28 cellular contexts compared by ENCODE assay signal in the genomic region with DNA sequence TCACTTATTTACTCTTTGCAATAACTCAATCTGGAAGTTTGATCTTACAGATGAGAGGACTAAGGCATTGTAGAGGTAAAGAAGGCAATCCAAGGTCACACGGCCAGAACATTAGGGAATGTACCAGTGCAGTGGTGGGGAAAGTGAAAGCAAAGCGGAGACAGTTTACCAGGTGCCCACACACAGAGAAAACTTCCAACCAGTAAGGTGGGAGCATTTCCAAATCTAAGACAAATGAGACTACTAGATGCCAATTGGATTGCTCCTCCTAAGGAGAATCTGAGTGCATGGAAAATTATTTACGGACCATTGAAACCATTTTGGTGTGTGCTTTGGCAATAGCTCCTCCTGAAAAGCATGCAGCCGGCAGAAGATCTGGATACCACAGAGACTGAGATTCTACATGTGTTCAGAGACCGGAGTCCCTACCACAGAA. TPM values are rescaled to one million over a fixed set of nuclear protein-coding genes. Genes with fewer than 3 reads are reported as not detected.
A peak's percentile ranks its signal among the peaks of the same experiment; 100 is the strongest.
DNase-seq lines count a peak whose midpoint lies in the region; ATAC-seq, FAIRE-seq and TF ChIP-seq lines count a peak whose summit lies in the region.
"Had no signal": no experiment of that assay in that cellular context is flagged by ENCODE, and none has a peak within 500 bp of the region (broad histone marks: within the 10 kb centered on the region; RNA-seq: fewer than 3 reads in every experiment).

No MANE protein-coding gene starts in this region.

- no peak overlapping the region for H3K4me3 Mint-ChIP-seq in astrocyte (ENCODE audit: unreplicated experiment)
- H3K4me3 Mint-ChIP-seq: CD14-positive monocyte; endodermal cell; stimulated activated naive B cell treated with anti-CD40 and anti-IgM and Interleukin-4, amounts not matched to agents 10 μg/mL and 1 μg/mL and 100 μg/mL, for 72 hours; T-cell had no signal

- H3K27ac Mint-ChIP-seq in astrocyte (ENCODE audit: unreplicated experiment): no peak overlapping the region
- H3K27ac Mint-ChIP-seq: activated naive CD4-positive, alpha-beta T cell treated with anti-CD3 and anti-CD28 coated beads, Interleukin-2, amount 50 U/mL, for 72 hours; endodermal cell; stimulated activated naive B cell treated with anti-CD40 and anti-IgM and Interleukin-4, amounts not matched to agents 10 μg/mL and 1 μg/mL and 100 μg/mL, for 72 hours; T-cell had no signal

- H3K27me3 Mint-ChIP-seq in astrocyte (ENCODE audit: low read depth, unreplicated experiment): peaks cover 17% of the 10 kb centered on the region
- H3K27me3 Mint-ChIP-seq: stimulated activated naive B cell treated with anti-CD40 and anti-IgM and Interleukin-4, amounts not matched to agents 10 μg/mL and 1 μg/mL and 100 μg/mL, for 72 hours; T-cell had no signal

- H3K36me3 ChIP-seq in GM23248 (ENCODE audit: low read depth) (no peaks in the 10 kb centered on the region), astrocyte (ENCODE audit: insufficient read depth, low read length) (no peaks in the 10 kb centered on the region), sigmoid colon (no peaks in the 10 kb centered on the region)
- H3K36me3 ChIP-seq: colonic mucosa, left lung, thyroid gland had no signal

- intact Hi-C loops in sigmoid colon (cut with DNase I): no loop called here

- H3K9me2 ChIP-seq in GM23248 (ENCODE audit: insufficient read depth): no peaks in the 10 kb centered on the region

- H3K4me1 ChIP-seq in GM23248 (ENCODE audit: insufficient read depth) (peaks cover 17% of the 10 kb centered on the region), astrocyte (ENCODE audit: insufficient read depth, low read length) (no peaks in the 10 kb centered on the region), sigmoid colon (peaks cover 0 to 13% (median 5%) of the 10 kb centered on the region in 4 donors)
- H3K4me1 ChIP-seq: body of pancreas, colonic mucosa had no signal

- 24 to 29% methylated on average over 5 of the region's 5 CpGs for WGBS in GM23248 (ENCODE audit: low coverage in 1 of 2, low lambda C conversion rate in 2 of 2, missing lambda C conversion rate in 2 of 2), 2 experiments
- WGBS in sigmoid colon, 2 donors: 83 to 84% methylated on average over 5 of the region's 5 CpGs

- DNase-seq in GM23248: peak; percentile 45
- peak; percentile 62 for DNase-seq in astrocyte (ENCODE audit: low read depth)
- DNase-seq in kidney tubule cell (ENCODE audit: low spot score): peak; percentile 22
- DNase-seq in sigmoid colon: no peak
- no peak for DNase-seq in COLO668 (lab: John Stamatoyannopoulos, UW; ENCODE audit: unreplicated experiment)
- no peak for DNase-seq in RPMI8226
- DNase-seq: ACHN; activated CD4-positive, alpha-beta T cell treated with anti-CD3 and anti-CD28 coated beads for 48 hours; body of pancreas; colonic mucosa; endodermal cell; head of caudate nucleus; left lung; NCI-H2107; NCI-H69; Right ventricle myocardium superior; stimulated activated CD4-positive, alpha-beta T cell treated with anti-CD3 and anti-CD28 coated beads, Interleukin-1b, Interleukin-23, amount 100 ng/mL, for 48 hours; stimulated activated naive B cell treated with anti-CD40 and anti-IgM and Interleukin-4, amounts not matched to agents 10 μg/mL and 1 μg/mL and 100 μg/mL, for 72 hours; T-cell; thyroid gland had no signal

- no peak for TF ChIP-seq EP300 in sigmoid colon (IDR thresholded peaks at IDR 0.05)

- H2AFZ ChIP-seq in GM23248 (peak overlapping the region; percentile 64), astrocyte (ENCODE audit: low read depth, low read length) (no peak overlapping the region)

- FAIRE-seq in astrocyte (lab: Jason Lieb, UNC): no peak
- FAIRE-seq: GM12892, GM19239, H1 had no signal

- TF ChIP-seq POLR2A in sigmoid colon (IDR thresholded peaks at IDR 0.05) (no peak), GM18505 (IDR thresholded peaks at IDR 0.05; ENCODE audit: borderline replicate concordance, extremely low read depth, insufficient read depth, insufficient read length) (no peak)

- no peaks in the 10 kb centered on the region for H3K9me3 Mint-ChIP-seq in astrocyte (ENCODE audit: unreplicated experiment)
- H3K9me3 Mint-ChIP-seq: activated naive CD4-positive, alpha-beta T cell treated with anti-CD3 and anti-CD28 coated beads, Interleukin-2, amount 50 U/mL, for 72 hours; endodermal cell; stimulated activated naive B cell treated with anti-CD40 and anti-IgM and Interleukin-4, amounts not matched to agents 10 μg/mL and 1 μg/mL and 100 μg/mL, for 72 hours; T-cell had no signal

- H3F3A ChIP-seq in GM23248 (ENCODE audit: insufficient read depth): peaks cover 9% of the 10 kb centered on the region; the same call in 1 of the 2 replicates

- no peak for ATAC-seq in HG03025 (IDR thresholded peaks at IDR 0.05; ENCODE audit: low FRiP score, unreplicated experiment)
- ATAC-seq in GM18505 (IDR thresholded peaks at IDR 0.05; ENCODE audit: unreplicated experiment): no peak
- ATAC-seq: activated naive CD4-positive, alpha-beta T cell treated with anti-CD3 and anti-CD28 coated beads, Interleukin-2, amount 50 U/mL, for 72 hours; body of pancreas; left lung; sciatic nerve; stimulated activated naive B cell treated with anti-CD40 and anti-IgM and Interleukin-4, amounts not matched to agents 10 μg/mL and 1 μg/mL and 100 μg/mL, for 72 hours; T-cell had no signal

- peak overlapping the region; percentile 23 for H3K4me2 ChIP-seq in GM23248 (ENCODE audit: unreplicated experiment)
- H3K4me2 ChIP-seq in astrocyte (ENCODE audit: low read length): peak overlapping the region; percentile 7

- no peaks in the 10 kb centered on the region for H3K36me3 Mint-ChIP-seq in astrocyte (ENCODE audit: low read depth, unreplicated experiment)
- H3K36me3 Mint-ChIP-seq: activated naive CD4-positive, alpha-beta T cell treated with anti-CD3 and anti-CD28 coated beads, Interleukin-2, amount 50 U/mL, for 72 hours; stimulated activated naive B cell treated with anti-CD40 and anti-IgM and Interleukin-4, amounts not matched to agents 10 μg/mL and 1 μg/mL and 100 μg/mL, for 72 hours; T-cell had no signal

- no peaks in the 10 kb centered on the region for H3K79me2 ChIP-seq in GM23248 (ENCODE audit: insufficient read depth)
- H3K79me2 ChIP-seq in astrocyte (ENCODE audit: insufficient read depth, low read length): no peaks in the 10 kb centered on the region

- H3K27me3 ChIP-seq in GM23248 (replicated peaks; ENCODE audit: insufficient read depth): no peaks in the 10 kb centered on the region
- no peaks in the 10 kb centered on the region for H3K27me3 ChIP-seq in astrocyte (ENCODE audit: insufficient read depth, low read length)
- H3K27me3 ChIP-seq in sigmoid colon: no peaks in the 10 kb centered on the region
- H3K27me3 ChIP-seq: body of pancreas, colonic mucosa, left lung, thyroid gland had no signal

- H3K9ac ChIP-seq in GM23248: peak overlapping the region; percentile 5; the same call in 1 of the 2 replicates
- H3K9ac ChIP-seq in astrocyte (ENCODE audit: low read length): no peak overlapping the region

- H3K4me1 Mint-ChIP-seq in astrocyte (ENCODE audit: low read depth, unreplicated experiment): no peaks in the 10 kb centered on the region

- H4K20me1 ChIP-seq in GM23248 (ENCODE audit: insufficient read depth): no peaks in the 10 kb centered on the region
- no peaks in the 10 kb centered on the region for H4K20me1 ChIP-seq in astrocyte (ENCODE audit: insufficient read depth, low read length)

- TF ChIP-seq CTCF in astrocyte (IDR thresholded peaks at IDR 0.05; ENCODE audit: insufficient read depth, low read depth, low read length): no peak
- no peak for TF ChIP-seq CTCF in sigmoid colon (IDR thresholded peaks at IDR 0.05)

- H3K9me3 ChIP-seq in GM23248 (ENCODE audit: low read depth) (no peaks in the 10 kb centered on the region), astrocyte (ENCODE audit: insufficient read depth, low read depth, low read length) (no peaks in the 10 kb centered on the region), sigmoid colon (no peaks in the 10 kb centered on the region)
- H3K9me3 ChIP-seq: body of pancreas, colonic mucosa, left lung, thyroid gland had no signal

- H3K4me3 ChIP-seq in GM23248: peak overlapping the region; percentile 38
- H3K4me3 ChIP-seq in astrocyte (ENCODE audit: insufficient read depth, low read depth, low read length): no peak overlapping the region
- peak overlapping the region in 1 of 4 donors; percentile 21 for H3K4me3 ChIP-seq in sigmoid colon
- H3K4me3 ChIP-seq: body of pancreas, colonic mucosa, left lung, thyroid gland had no signal

- in situ Hi-C loops in GM23248 (cut with MboI): no loop called here

- H3K27ac ChIP-seq in GM23248 (no peak overlapping the region), astrocyte (ENCODE audit: low read depth, low read length) (no peak overlapping the region), sigmoid colon (peak overlapping the region in 3 of 4 donors; percentile 49 to 60 (median 59))
- H3K27ac ChIP-seq: body of pancreas, colonic mucosa, left lung, thyroid gland had no signal

RNA-seq across cellular contexts. Expression of a gene that starts 34.9 kb away (rescaled TPM):
- 135 and 153 TPM in 2 replicates for total RNA-seq in GM23248 (2014; rRNA removed; shearing (Covaris generic))
- 191 and 193 TPM in 2 replicates for polyA plus RNA-seq in GM23248 (2016; fragmentation: Nextera tagmentation; extraction: Ambion mirVana)
- 96.7 and 122 TPM in 2 replicates for total RNA-seq in astrocyte
- 10 to 100 TPM; 11.4 to 25.1 (median 14.3) TPM for total RNA-seq in sigmoid colon
- polyA plus RNA-seq in sigmoid colon: 10 to 100 TPM; 18.0 to 34.9 (median 31.0) TPM

RNA-seq across cellular contexts. Expression of a gene that starts 40.1 kb away (rescaled TPM):
- total RNA-seq in GM23248 (2014; rRNA removed; shearing (Covaris generic)): not detected in 2 replicates
- polyA plus RNA-seq in GM23248 (2016; fragmentation: Nextera tagmentation; extraction: Ambion mirVana) (not detected in 2 replicates), sigmoid colon (under 1 TPM in 1 of 3 donors, not detected in 2; 0.89 TPM)
- total RNA-seq in astrocyte (not detected in 2 replicates), sigmoid colon (not detected)
- total RNA-seq: activated naive CD4-positive, alpha-beta T cell treated with anti-CD3 and anti-CD28 coated beads, Interleukin-2, amount 50 U/mL, for 72 hours; body of pancreas; colonic mucosa; endodermal cell; H1; Right ventricle myocardium superior; sciatic nerve; T-cell; thyroid gland had no signal
- polyA plus RNA-seq: CD14-positive monocyte, H1 had no signal

Comparison
In these comparisons a context has a peak if more than half of its experiments do, and no peak if none do; other contexts are left out.
1. DNase-seq: peak in GM23248 (single experiment), astrocyte (single experiment) and kidney tubule cell (single experiment); none in sigmoid colon (single experiment), COLO668 (single experiment) and RPMI8226 (single experiment).
2. H3K27ac ChIP-seq: peak in sigmoid colon (3 of 4); none in GM23248 (single experiment) and astrocyte (single experiment).